ENCODE assay signal across 8 cellular contexts in genomic region chr9:108933231-108933630, GRCh38. TPM values are rescaled to one million over a fixed set of nuclear protein-coding genes. Genes with fewer than 3 reads are reported as not detected.
DNase-seq lines count a peak whose midpoint lies in the region; ATAC-seq and TF ChIP-seq lines count a peak whose summit lies in the region.

No MANE protein-coding gene starts in this region.

- peak overlapping the region; percentile 84 to 99 (median 88) for H3K4me3 Mint-ChIP-seq in brain

- H3K27me3 Mint-ChIP-seq in brain: peaks cover 16% of the 10 kb centered on the region

- peak overlapping the region; percentile 91 to 100 (median 99) for H3K27ac Mint-ChIP-seq in brain

- no peaks in the 10 kb centered on the region for H3K9me3 ChIP-seq in DND-41 (ENCODE audit: insufficient read depth, low read length, severe bottlenecking)
- H3K9me3 ChIP-seq in thoracic aorta: no peaks in the 10 kb centered on the region

- H3K9me3 Mint-ChIP-seq in brain: no peaks in the 10 kb centered on the region

- TF ChIP-seq CTCF in DND-41 (IDR thresholded peaks at IDR 0.05; ENCODE audit: borderline replicate concordance, extremely low read depth, low read length, poor library complexity, severe bottlenecking) (no peak), brain (conservative IDR thresholded peaks at IDR 0.05) (no peak), thoracic aorta (IDR thresholded peaks at IDR 0.05) (no peak)

- intact Hi-C loops in left colon (cut with DNase I, micrococcal nuclease): no loop called here

- ATAC-seq in DND-41 (ENCODE audit: insufficient read depth, low read depth) (no peak), left colon (peak; percentile 13), thoracic aorta (ENCODE audit: insufficient number of reproducible peaks, low FRiP score, low read depth) (no peak), GM19035 (IDR thresholded peaks at IDR 0.05; ENCODE audit: unreplicated experiment) (no peak), HG03108 (IDR thresholded peaks at IDR 0.05; ENCODE audit: unreplicated experiment) (no peak)

- H3K4me2 ChIP-seq in DND-41 (ENCODE audit: insufficient read depth, low read length): peak overlapping the region; percentile 77

- H3K36me3 Mint-ChIP-seq in brain: peaks cover 28% of the 10 kb centered on the region

- H4K20me1 ChIP-seq in DND-41 (ENCODE audit: insufficient read depth, low read length): no peaks in the 10 kb centered on the region

- H3K27me3 ChIP-seq in DND-41 (ENCODE audit: insufficient read depth, low read length, poor library complexity) (no peaks in the 10 kb centered on the region), thoracic aorta (replicated peaks; ENCODE audit: insufficient read depth) (no peaks in the 10 kb centered on the region)

- H3K36me3 ChIP-seq in DND-41 (ENCODE audit: insufficient read depth, low read length) (peaks cover 19% of the 10 kb centered on the region), thoracic aorta (peaks cover 8% of the 10 kb centered on the region)

- peaks cover 50% of the 10 kb centered on the region for H3K4me1 Mint-ChIP-seq in brain

- H3K27ac ChIP-seq in DND-41 (ENCODE audit: low read length) (peak overlapping the region; percentile 84), thoracic aorta (peak overlapping the region; percentile 84)

- H3K4me1 ChIP-seq in DND-41 (ENCODE audit: insufficient read depth, low read length) (peaks cover 33% of the 10 kb centered on the region), thoracic aorta (ENCODE audit: control insufficient read depth in 1 of 2, low read depth in 2 of 2) (peaks cover 13 to 23% of the 10 kb centered on the region in 2 donors)

- peaks cover 44% of the 10 kb centered on the region for H3K79me2 ChIP-seq in DND-41 (ENCODE audit: insufficient read depth, low read length)

- H3K4me3 ChIP-seq in DND-41 (ENCODE audit: low read depth in 1 of 2, low read length in 2 of 2): peak overlapping the region; percentile 69 to 92
- peak overlapping the region; percentile 97 for H3K4me3 ChIP-seq in Jurkat, Clone E6-1 (ENCODE audit: low read length)
- peak overlapping the region; percentile 94 for H3K4me3 ChIP-seq in thoracic aorta

- H2AFZ ChIP-seq in DND-41 (ENCODE audit: low read depth, low read length): peak overlapping the region; percentile 95

- no peak for DNase-seq in DND-41
- DNase-seq in Jurkat, Clone E6-1 (ENCODE audit: low read depth, low spot score): no peak
- DNase-seq in left colon: no peak
- DNase-seq in thoracic aorta (ENCODE audit: low spot score): no peak
- no peak for DNase-seq in retina

- H3K9ac ChIP-seq in DND-41 (ENCODE audit: low read depth, low read length): peak overlapping the region; percentile 86

RNA-seq across cellular contexts. Expression of gene ELP1, which starts 0.7 kb away (rescaled TPM):
- 48.7 TPM for polyA plus RNA-seq in Jurkat, Clone E6-1 (2012; ENCODE audit: insufficient read depth, insufficient read length)
- 31.3 TPM for polyA plus RNA-seq in brain (ENCODE audit: insufficient read depth, low read depth, low replicate concordance)
- 10 to 100 TPM; 12.8 to 13.1 TPM for total RNA-seq in left colon
- total RNA-seq in thoracic aorta: 10 to 100 TPM; 20.6 to 24.0 TPM

RNA-seq across cellular contexts. Expression of gene ABITRAM, which starts 1.0 kb away (rescaled TPM):
- polyA plus RNA-seq in Jurkat, Clone E6-1 (2012; ENCODE audit: insufficient read depth, insufficient read length): 17.4 TPM
- 10.4 TPM for polyA plus RNA-seq in brain (ENCODE audit: insufficient read depth, low read depth, low replicate concordance)
- total RNA-seq in left colon: 10 to 100 TPM; 11.0 to 13.9 TPM
- 1 to 10 TPM; 4.6 to 5.6 TPM for total RNA-seq in thoracic aorta
